ENCODE assay signal across 8 cellular contexts in the genomic region with DNA sequence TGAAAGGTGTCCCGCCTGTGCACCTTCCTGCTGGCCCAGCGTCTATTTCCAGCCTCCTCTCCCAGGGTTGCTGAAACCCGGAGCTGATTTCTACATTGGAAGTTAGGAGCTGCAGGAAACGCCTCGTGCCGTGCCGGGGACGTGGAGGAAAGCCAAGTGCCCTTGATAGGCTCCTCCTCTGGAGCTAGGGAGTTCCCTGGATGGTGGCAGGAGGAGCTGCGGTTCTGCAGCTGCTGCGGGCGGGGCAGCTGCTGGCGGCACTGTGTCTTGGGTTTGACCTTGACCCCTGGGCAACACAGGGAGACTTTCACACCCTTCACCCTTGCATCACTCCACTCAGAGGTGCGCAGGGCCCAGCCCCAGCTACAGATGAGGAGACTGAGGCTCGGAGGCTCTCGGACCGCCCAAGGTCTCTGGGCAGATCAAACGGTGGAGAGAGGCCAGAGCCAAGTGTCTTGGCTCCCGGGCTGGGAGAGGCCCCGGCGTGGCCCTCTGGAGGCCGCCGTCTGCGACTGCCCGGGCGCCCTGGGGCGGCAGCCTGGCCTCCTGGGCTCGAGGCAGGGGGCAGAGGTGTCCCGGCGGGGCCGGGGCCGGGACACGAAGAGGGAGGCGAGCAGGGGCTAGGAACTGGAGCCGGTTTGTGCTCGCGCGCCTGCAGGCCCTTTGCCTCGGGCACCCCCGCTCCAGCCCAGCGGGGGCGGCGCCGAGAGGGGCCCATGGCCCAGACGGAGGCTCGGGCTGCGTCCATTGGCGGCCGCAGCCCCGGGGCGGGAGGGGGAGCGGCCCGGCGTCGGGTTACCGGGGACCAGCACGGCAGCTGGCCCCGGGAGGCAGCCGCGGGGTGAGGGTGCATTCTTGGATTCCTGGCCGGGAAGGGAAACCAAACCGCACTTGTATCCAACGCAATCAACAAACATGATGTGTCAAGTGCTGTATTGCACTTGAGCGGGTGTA.
DNase-seq lines count a peak whose midpoint lies in the region; TF ChIP-seq lines count a peak whose summit lies in the region.

No MANE protein-coding gene starts in this region.

- peak overlapping the region; percentile 24 for H3K4me3 ChIP-seq in mesodermal cell (ENCODE audit: extremely low read depth, insufficient read depth, low read length, poor library complexity, severe bottlenecking)

- H3K4me1 ChIP-seq in mesodermal cell (ENCODE audit: control insufficient read depth, insufficient read depth, low read length, poor library complexity, severe bottlenecking), result peaks cover 32% of the 10 kb centered on the region

- no peaks in the 10 kb centered on the region for H3K36me3 Mint-ChIP-seq in activated naive CD4-positive, alpha-beta T cell treated with anti-CD3 and anti-CD28 coated beads, Interleukin-2, amount 50 U/mL, for 24 hours
- no peaks in the 10 kb centered on the region for H3K36me3 Mint-ChIP-seq in type B pancreatic cell

- peaks cover 7% of the 10 kb centered on the region for H3K9me3 ChIP-seq in mesodermal cell (ENCODE audit: control insufficient read depth, low read length)

- POLR2A ChIA-PET in RWPE1 (lab: Yijun Ruan, JAX; ENCODE audit: low non-redundant PET), result interaction anchor here (0.7 to 1.2 kb wide), 3 partner anchors 11 to 108 kb away, joined by 3 to 7 read pairs (median 4); no protein-coding TSS in a partner anchor

- 7 to 9% methylated on average over 34 to 36 of the region's 63 CpGs for WGBS in mesodermal cell (ENCODE audit: insufficient coverage in 2 of 2), 2 experiments

- no peaks in the 10 kb centered on the region for H3K36me3 ChIP-seq in mesodermal cell (ENCODE audit: control insufficient read depth, insufficient read depth, low read length)

- TF ChIP-seq CTCF in RWPE1 (conservative IDR thresholded peaks at IDR 0.05; ENCODE audit: low read depth), result no peak
- TF ChIP-seq CTCF in type B pancreatic cell (conservative IDR thresholded peaks at IDR 0.05), result peak; percentile 38

- DNase-seq in activated naive CD4-positive, alpha-beta T cell treated with Interleukin-2 at 50 U/mL for 16 hours, result no peak
- DNase-seq in HUDEP-2 (lab: John Stamatoyannopoulos, UW; ENCODE audit: unreplicated experiment in 76 of 76) (peak in 48 of 76 experiments; percentile 4 to 56 (median 26)), RWPE1 (ENCODE audit: low spot score) (peak; percentile 78), epithelial cell of prostate (ENCODE audit: low read depth, low spot score) (no peak), type B pancreatic cell (ENCODE audit: extremely low spot score, unreplicated experiment) (no peak)
- DNase-seq in activated effector memory CD4-positive, alpha-beta T cell treated with anti-CD3 and anti-CD28 coated beads, Interleukin-2, amount 50 U/mL, for 16 hours, result no peak

- CTCF ChIA-PET in RWPE1 (lab: Yijun Ruan, JAX), result interaction anchor here (0.6 to 1.5 kb wide), 15 partner anchors 9 to 371 kb away, joined by 3 to 5 read pairs (median 3); no protein-coding TSS in a partner anchor

- peak overlapping the region; percentile 37 for H3K4me3 Mint-ChIP-seq in activated naive CD4-positive, alpha-beta T cell treated with anti-CD3 and anti-CD28 coated beads, Interleukin-2, amount 50 U/mL, for 24 hours
- peak overlapping the region; percentile 71 for H3K4me3 Mint-ChIP-seq in type B pancreatic cell

- H3K4me1 Mint-ChIP-seq in activated naive CD4-positive, alpha-beta T cell treated with anti-CD3 and anti-CD28 coated beads, Interleukin-2, amount 50 U/mL, for 24 hours, result peaks cover 7% of the 10 kb centered on the region
- H3K4me1 Mint-ChIP-seq in type B pancreatic cell (ENCODE audit: unreplicated experiment), result peaks cover 21% of the 10 kb centered on the region

- no peaks in the 10 kb centered on the region for H3K9me3 Mint-ChIP-seq in activated naive CD4-positive, alpha-beta T cell treated with anti-CD3 and anti-CD28 coated beads, Interleukin-2, amount 50 U/mL, for 24 hours
- no peaks in the 10 kb centered on the region for H3K9me3 Mint-ChIP-seq in type B pancreatic cell

- H3K27me3 Mint-ChIP-seq in activated naive CD4-positive, alpha-beta T cell treated with anti-CD3 and anti-CD28 coated beads, Interleukin-2, amount 50 U/mL, for 24 hours, result peaks cover 7% of the 10 kb centered on the region
- H3K27me3 Mint-ChIP-seq in type B pancreatic cell, result peaks cover 3% of the 10 kb centered on the region

- H3K27ac Mint-ChIP-seq in activated naive CD4-positive, alpha-beta T cell treated with anti-CD3 and anti-CD28 coated beads, Interleukin-2, amount 50 U/mL, for 24 hours, result no peak overlapping the region
- H3K27ac Mint-ChIP-seq in type B pancreatic cell, result peak overlapping the region; percentile 22

- H3K27ac ChIP-seq in RWPE1 (peak overlapping the region; percentile 89), epithelial cell of prostate (peak overlapping the region; percentile 60), mesodermal cell (ENCODE audit: low read depth, low read length, severe bottlenecking) (peak overlapping the region; percentile 57)

Comparison
In these comparisons a context has a peak if more than half of its experiments do, and no peak if none do; other contexts are left out.
1. DNase-seq: peak in HUDEP-2 (48 of 76) and RWPE1 (single experiment); none in activated naive CD4-positive, alpha-beta T cell treated with Interleukin-2 at 50 U/mL for 16 hours (single experiment), epithelial cell of prostate (single experiment), type B pancreatic cell (single experiment) and activated effector memory CD4-positive, alpha-beta T cell treated with anti-CD3 and anti-CD28 coated beads, Interleukin-2, amount 50 U/mL, for 16 hours (single experiment).
2. Peak in every context shown above with its lines, with median percentiles within 50 percentile points of each other: H3K27ac ChIP-seq.